12 cellular contexts compared by ENCODE assay signal in genomic region chr6:167676666-167677421, GRCh38.
DNase-seq lines count a peak whose midpoint lies in the region; TF ChIP-seq lines count a peak whose summit lies in the region.
"Had no signal": no experiment of that assay in that cellular context is flagged by ENCODE, and none has a peak within 500 bp of the region (broad histone marks: within the 10 kb centered on the region; RNA-seq: fewer than 3 reads in every experiment).

No MANE protein-coding gene starts in this region.

- no peak overlapping the region for H4K8ac ChIP-seq in trophoblast cell (ENCODE audit: low read depth, low read length)

- no peak overlapping the region for H3K4ac ChIP-seq in trophoblast cell (ENCODE audit: low read depth, low read length)

- H3K27me3 ChIP-seq in iPS-20b (ENCODE audit: insufficient read depth, low read length) (peaks cover 52% of the 10 kb centered on the region), trophoblast cell (ENCODE audit: insufficient read depth, low read length) (no peaks in the 10 kb centered on the region)

- H2BK5ac ChIP-seq in trophoblast cell (ENCODE audit: low read depth, low read length, poor library complexity): no peak overlapping the region

- H3K4me3 ChIP-seq in iPS-20b (ENCODE audit: low read length): peak overlapping the region; percentile 71; the same call in 1 of the 2 replicates
- no peak overlapping the region for H3K4me3 ChIP-seq in trophoblast cell (ENCODE audit: low read depth, low read length)
- H3K4me3 ChIP-seq: K562 had no signal

- H3K36me3 ChIP-seq in iPS-20b (ENCODE audit: insufficient read depth, low read depth, low read length) (no peaks in the 10 kb centered on the region), trophoblast cell (ENCODE audit: control insufficient read depth in 1 of 2, insufficient read depth in 2 of 2, low read length in 2 of 2) (no peaks in the 10 kb centered on the region)

- peaks cover 71% of the 10 kb centered on the region for H3K4me1 Mint-ChIP-seq in brain

- H3K9me3 ChIP-seq in iPS-20b (ENCODE audit: insufficient read depth, low read depth, low read length) (0 out of 2 replicates have a peak, but pooled peaks cover under 1% of the 10 kb centered on the region), trophoblast cell (ENCODE audit: insufficient read depth, low read depth, low read length) (peaks cover 5% of the 10 kb centered on the region)

- H3K9ac ChIP-seq in iPS-20b (ENCODE audit: low read depth, low read length): peak overlapping the region; percentile 55; the same call in 1 of the 2 replicates
- no peak overlapping the region for H3K9ac ChIP-seq in trophoblast cell (ENCODE audit: low read length)

- H3K27me3 Mint-ChIP-seq in brain: no peaks in the 10 kb centered on the region

- TF ChIP-seq CTCF in brain (conservative IDR thresholded peaks at IDR 0.05): no peak

- H3K4me3 Mint-ChIP-seq in brain: peak overlapping the region; percentile 68 to 89 (median 86)
- H3K4me3 Mint-ChIP-seq: effector memory CD8-positive, alpha-beta T cell had no signal

- peak overlapping the region; percentile 74 for H4K91ac ChIP-seq in trophoblast cell (ENCODE audit: low read depth, low read length)

- no peaks in the 10 kb centered on the region for H3K36me3 Mint-ChIP-seq in brain

- peak overlapping the region; percentile 30 for H2BK120ac ChIP-seq in trophoblast cell (ENCODE audit: insufficient read depth, low read length, poor library complexity)

- no peak overlapping the region for H2AFZ ChIP-seq in trophoblast cell (ENCODE audit: insufficient read depth, low read length, poor library complexity)

- H3K79me2 ChIP-seq in trophoblast cell (ENCODE audit: control insufficient read depth, insufficient read depth, low read length, poor library complexity): peaks cover 4% of the 10 kb centered on the region

- peak overlapping the region; percentile 89 to 98 (median 94) for H3K27ac Mint-ChIP-seq in brain
- H3K27ac Mint-ChIP-seq: effector memory CD8-positive, alpha-beta T cell had no signal

- H3K27ac ChIP-seq in iPS-20b (ENCODE audit: low read length) (no peak overlapping the region), trophoblast cell (ENCODE audit: low read depth, low read length) (no peak overlapping the region)
- H3K27ac ChIP-seq: SK-N-MC had no signal

- H3K9me3 Mint-ChIP-seq in brain: peaks cover 0 to 18% (median 6%) of the 10 kb centered on the region in 5 experiments

- no peak overlapping the region for H3K4me2 ChIP-seq in trophoblast cell (ENCODE audit: low read length)

- H2AK5ac ChIP-seq in trophoblast cell (ENCODE audit: low read length): peak overlapping the region; percentile 35

- H3K4me1 ChIP-seq in iPS-20b (ENCODE audit: insufficient read depth, low read length) (peaks cover 15% of the 10 kb centered on the region; the same call in 1 of the 2 replicates), trophoblast cell (ENCODE audit: control insufficient read depth in 1 of 2, insufficient read depth in 2 of 2, low read length in 2 of 2) (peaks cover 33 to 37% of the 10 kb centered on the region in 2 experiments)

- peak overlapping the region; percentile 28 for H3K14ac ChIP-seq in trophoblast cell (ENCODE audit: low read length)

- H2BK12ac ChIP-seq in trophoblast cell (ENCODE audit: low read length): peak overlapping the region; percentile 38

- no CpG with 5 or more reads among the region's 12 CpGs for WGBS in trophoblast cell (ENCODE audit: extremely low coverage, insufficient coverage, insufficient read length)

- DNase-seq in COLO668 (lab: John Stamatoyannopoulos, UW; ENCODE audit: unreplicated experiment) (peak; percentile 8), trophoblast cell (no peak), NCI-H128 (lab: John Stamatoyannopoulos, UW; ENCODE audit: unreplicated experiment) (no peak), NCI-H2029 treated with DMSO at 0.1 percent for 48 hours (lab: John Stamatoyannopoulos, UW) (no peak), NCI-H1436 (lab: John Stamatoyannopoulos, UW) (no peak), GDM1 (lab: John Stamatoyannopoulos, UW) (no peak)
- DNase-seq: effector memory CD8-positive, alpha-beta T cell; stimulated activated CD8-positive, alpha-beta memory T cell treated with anti-CD3 and anti-CD28 coated beads, Interleukin-4, amount 100 ng/mL, for 48 hours had no signal

- H4K12ac ChIP-seq in trophoblast cell (ENCODE audit: low read depth, low read length): no peak overlapping the region

- H3K79me1 ChIP-seq in trophoblast cell (ENCODE audit: low read length): peaks cover 4% of the 10 kb centered on the region

- H3K23ac ChIP-seq in trophoblast cell (ENCODE audit: low read length): no peak overlapping the region

- no peak overlapping the region for H3K18ac ChIP-seq in trophoblast cell (ENCODE audit: low read length)
